Comparison of ENCODE assay signal across 8 cellular contexts in the genomic region with DNA sequence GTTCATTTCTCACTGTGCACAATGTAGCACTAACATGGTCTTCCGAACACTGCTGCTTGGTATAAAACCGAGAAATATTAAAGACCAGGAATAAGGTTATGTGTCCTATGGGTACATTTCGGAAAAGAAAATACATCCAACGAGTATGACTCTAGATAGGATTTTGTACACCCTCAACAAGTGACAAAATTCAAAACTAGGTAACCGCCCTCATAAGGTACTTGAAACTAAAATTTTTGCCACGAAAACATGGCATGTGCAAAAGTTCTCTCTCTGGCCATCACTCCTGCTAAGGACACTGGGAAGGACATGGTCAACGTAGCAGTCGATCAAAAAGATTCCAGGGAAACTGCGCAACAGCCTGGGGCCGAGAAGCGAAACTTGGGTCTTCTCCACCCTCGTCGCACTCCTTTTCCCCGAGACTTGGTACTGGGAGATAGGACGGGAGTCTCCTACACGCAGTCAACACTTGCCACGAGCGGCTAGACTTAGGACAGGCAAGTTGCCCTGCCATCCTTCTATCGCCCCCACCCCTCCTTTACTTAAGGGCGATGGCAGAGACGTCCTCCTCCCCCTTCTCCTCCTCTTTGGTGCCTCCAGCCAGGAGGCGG. TPM values are rescaled to one million over a fixed set of nuclear protein-coding genes. Genes with fewer than 3 reads are reported as not detected.
DNase-seq lines count a peak whose midpoint lies in the region; ATAC-seq lines count a peak whose summit lies in the region.

No MANE protein-coding gene starts in this region.

- in situ Hi-C loops in KBM-7 (cut with MboI; ENCODE audit: low pct_unique_long_range_greater_than_20kb, low sequenced_read_pairs), result no loop called here

- intact Hi-C loops in Right ventricle myocardium inferior (cut with DNase I) (loop anchor here (1.0 to 5.0 kb wide), 3 partner anchors 64 to 296 kb away; partner anchors contain the start of gene CEP350), cardiac septum (cut with DNase I) (loop anchor here (1.0 to 10.0 kb wide), 2 partner anchors 73 to 273 kb away; partner anchors contain the start of genes CEP350 and QSOX1)

- peak; percentile 42 for ATAC-seq in Right ventricle myocardium inferior
- ATAC-seq in GM18907 (IDR thresholded peaks at IDR 0.05; ENCODE audit: unreplicated experiment), result no peak

- no peak for DNase-seq in Right ventricle myocardium inferior (ENCODE audit: missing footprints)
- DNase-seq in cardiac septum (ENCODE audit: low spot score), result no peak
- DNase-seq in LoVo (ENCODE audit: low spot score), result peak; percentile 80
- peak; percentile 57 for DNase-seq in amniotic stem cell (lab: John Stamatoyannopoulos, UW)
- peak; percentile 85 for DNase-seq in hepatic stellate cell (ENCODE audit: low spot score)
- DNase-seq in putamen (ENCODE audit: low spot score), result peak; percentile 97
- DNase-seq in KBM-7, result no peak

RNA-seq across cellular contexts. Expression of gene TOR1AIP1, which starts 0.3 kb away (rescaled TPM):
- total RNA-seq in Right ventricle myocardium inferior (41.9 TPM), cardiac septum (34.4 TPM)

RNA-seq across cellular contexts. Expression of gene TOR1AIP2, which starts 4.1 kb away (rescaled TPM):
- total RNA-seq in Right ventricle myocardium inferior, result 48.8 TPM
- total RNA-seq in cardiac septum, result 45.5 TPM

Comparison
In these comparisons a context has a peak if more than half of its experiments do, and no peak if none do; other contexts are left out.
1. DNase-seq: peak in LoVo (single experiment), amniotic stem cell (single experiment), hepatic stellate cell (single experiment) and putamen (single experiment); none in Right ventricle myocardium inferior (single experiment), cardiac septum (single experiment) and KBM-7 (single experiment).